Comparison of ENCODE assay signal across 26 cellular contexts in genomic region chr3:16923112-16923511, GRCh38.
"Had no signal": no experiment of that assay in that cellular context is flagged by ENCODE, and none has a peak within 500 bp of the region (broad histone marks: within the 10 kb centered on the region; RNA-seq: fewer than 3 reads in every experiment).

No MANE protein-coding gene starts in this region.

- H3K27me3 ChIP-seq: breast epithelium, colonic mucosa, dorsolateral prefrontal cortex, gastroesophageal sphincter, pancreas, right atrium auricular region, thyroid gland, upper lobe of right lung had no signal

- H3K27ac Mint-ChIP-seq: activated CD4-positive, alpha-beta memory T cell treated with anti-CD3 and anti-CD28 coated beads for 36 hours; natural killer cell treated with Interleukin-12 subunit alpha and Interleukin-12 subunit beta and Interleukin-15 and Interleukin-18, amount 100 ng/mL, for 72 hours; stimulated activated naive CD8-positive, alpha-beta T cell treated with anti-CD3 and anti-CD28 coated beads, Interleukin-15, Interleukin-2, amounts not matched to agents 100 ng/mL and 50 ng/mL, for 24 hours; T-helper 17 cell had no signal

- H3K9me3 ChIP-seq: breast epithelium, colonic mucosa, pancreas, thyroid gland had no signal

- H3K9me3 Mint-ChIP-seq: activated CD4-positive, alpha-beta memory T cell treated with anti-CD3 and anti-CD28 coated beads for 36 hours; natural killer cell treated with Interleukin-12 subunit alpha and Interleukin-12 subunit beta and Interleukin-15 and Interleukin-18, amount 100 ng/mL, for 72 hours had no signal

- H3K36me3 ChIP-seq: breast epithelium, colonic mucosa, gastroesophageal sphincter, pancreas, right atrium auricular region, thyroid gland, upper lobe of right lung had no signal

- H3K36me3 Mint-ChIP-seq: activated CD4-positive, alpha-beta memory T cell treated with anti-CD3 and anti-CD28 coated beads for 36 hours; natural killer cell treated with Interleukin-12 subunit alpha and Interleukin-12 subunit beta and Interleukin-15 and Interleukin-18, amount 100 ng/mL, for 72 hours had no signal

- H3K4me1 ChIP-seq: breast epithelium, colonic mucosa, gastroesophageal sphincter, thyroid gland, upper lobe of right lung had no signal

- H3K27ac ChIP-seq: breast epithelium, colonic mucosa, dorsolateral prefrontal cortex, epithelial cell of prostate, gastroesophageal sphincter, pancreas, psoas muscle, right atrium auricular region, thyroid gland, upper lobe of right lung had no signal

- H3K4me3 Mint-ChIP-seq: activated CD4-positive, alpha-beta memory T cell treated with anti-CD3 and anti-CD28 coated beads for 36 hours; natural killer cell treated with Interleukin-12 subunit alpha and Interleukin-12 subunit beta and Interleukin-15 and Interleukin-18, amount 100 ng/mL, for 72 hours; stimulated activated naive CD8-positive, alpha-beta T cell treated with anti-CD3 and anti-CD28 coated beads, Interleukin-15, Interleukin-2, amounts not matched to agents 100 ng/mL and 50 ng/mL, for 24 hours; T-helper 17 cell had no signal

- ATAC-seq: gastroesophageal sphincter; left lobe of liver; natural killer cell treated with Interleukin-12 subunit alpha and Interleukin-12 subunit beta and Interleukin-15 and Interleukin-18, amount 100 ng/mL, for 72 hours; pancreas; psoas muscle; T-helper 17 cell; upper lobe of right lung had no signal

- H3K27me3 Mint-ChIP-seq: activated CD4-positive, alpha-beta memory T cell treated with anti-CD3 and anti-CD28 coated beads for 36 hours; natural killer cell treated with Interleukin-12 subunit alpha and Interleukin-12 subunit beta and Interleukin-15 and Interleukin-18, amount 100 ng/mL, for 72 hours; stimulated activated naive CD8-positive, alpha-beta T cell treated with anti-CD3 and anti-CD28 coated beads, Interleukin-15, Interleukin-2, amounts not matched to agents 100 ng/mL and 50 ng/mL, for 24 hours; T-helper 17 cell had no signal

- DNase-seq: activated CD4-positive, alpha-beta memory T cell treated with anti-CD3 and anti-CD28 coated beads for 36 hours; activated CD4-positive, alpha-beta T cell treated with anti-CD3 and anti-CD28 coated beads for 48 hours; activated CD4-positive, CD25-positive, alpha-beta regulatory T cell; activated gamma-delta T cell; activated naive CD4-positive, alpha-beta T cell treated with anti-CD3 and anti-CD28 coated beads, Interleukin-2, amount 50 U/mL, for 16 hours; colonic mucosa; dorsolateral prefrontal cortex; head of caudate nucleus; kidney; midbrain; pancreas; psoas muscle; stimulated activated CD4-positive, alpha-beta T cell treated with anti-CD3 and anti-CD28 coated beads, Interleukin-12 subunit alpha, Interleukin-12 subunit beta, amount 100 ng/mL, for 4 hours; stimulated activated CD4-positive, alpha-beta T cell treated with anti-CD3 and anti-CD28 coated beads, Interleukin-4, amount 100 ng/mL, for 4 hours; substantia nigra; SW 1271; T-helper 17 cell; thyroid gland; upper lobe of right lung had no signal

- H3K4me3 ChIP-seq: breast epithelium, colonic mucosa, dorsolateral prefrontal cortex, gastroesophageal sphincter, pancreas, psoas muscle, right atrium auricular region, thyroid gland, upper lobe of right lung had no signal
